In genomic region chr16:70725024-70725911, GRCh38 we compare ENCODE assay signal across 9 cellular contexts. TPM values are rescaled to one million over a fixed set of nuclear protein-coding genes. Genes with fewer than 3 reads are reported as not detected.
DNase-seq lines count a peak whose midpoint lies in the region; ATAC-seq and TF ChIP-seq lines count a peak whose summit lies in the region.
"Had no signal": no experiment of that assay in that cellular context is flagged by ENCODE, and none has a peak within 500 bp of the region (broad histone marks: within the 10 kb centered on the region; RNA-seq: fewer than 3 reads in every experiment).

No MANE protein-coding gene starts in this region.

- H3K18ac ChIP-seq in neuronal stem cell (ENCODE audit: low read length) = peak overlapping the region; percentile 84

- H2AK5ac ChIP-seq in neuronal stem cell (ENCODE audit: low read depth, low read length) = peak overlapping the region; percentile 37

- H3K36me3 ChIP-seq in neuronal stem cell (replicated peaks in 1 of 2; ENCODE audit: control insufficient read depth in 2 of 2, insufficient read depth in 2 of 2, low read length in 2 of 2) (peaks cover 9 to 35% of the 10 kb centered on the region in 2 donors), upper lobe of left lung (peaks cover 0 to 11% (median 4%) of the 10 kb centered on the region in 4 donors)

- H2BK5ac ChIP-seq in neuronal stem cell (ENCODE audit: low read length) = peak overlapping the region; percentile 54

- no peaks in the 10 kb centered on the region for H3K27me3 Mint-ChIP-seq in brain

- TF ChIP-seq POLR2A in upper lobe of left lung (IDR thresholded peaks at IDR 0.05) = peak in 1 of 4 donors; percentile 57

- peak; percentile 61 to 73 for ATAC-seq in left cardiac atrium
- peak; percentile 57 to 93 for ATAC-seq in upper lobe of left lung (ENCODE audit: low FRiP score in 2 of 2)
- no peak for ATAC-seq in GM21737 (IDR thresholded peaks at IDR 0.05; ENCODE audit: unreplicated experiment)
- no peak for ATAC-seq in GM18520 (IDR thresholded peaks at IDR 0.05; ENCODE audit: unreplicated experiment)
- no peak for ATAC-seq in HG03442 (IDR thresholded peaks at IDR 0.05; ENCODE audit: unreplicated experiment)

- H4K8ac ChIP-seq in neuronal stem cell (ENCODE audit: low read depth, low read length) = no peak overlapping the region

- H2BK15ac ChIP-seq in neuronal stem cell (ENCODE audit: low read length) = peak overlapping the region; percentile 45

- H3K36me3 Mint-ChIP-seq in brain = peaks cover 35% of the 10 kb centered on the region

- WGBS in neuronal stem cell (ENCODE audit: extremely low coverage in 2 of 2, insufficient read length in 2 of 2, insufficient replicate concordance in 1 of 2), 2 donors = no CpG with 5 or more reads among the region's 22 CpGs
- 60 to 62% methylated on average over 11 to 21 of the region's 22 CpGs for WGBS in upper lobe of left lung, 2 donors

- H3K4me3 ChIP-seq in neuronal stem cell (ENCODE audit: low read length in 2 of 2) (no peak overlapping the region), upper lobe of left lung (no peak overlapping the region)

- DNase-seq in left cardiac atrium (no peak), neuronal stem cell (ENCODE audit: low spot score) (no peak), upper lobe of left lung (peak; percentile 72 to 92)
- DNase-seq: cerebellar nuclear complex had no signal

- peak overlapping the region; percentile 89 to 99 (median 98) for H3K27ac Mint-ChIP-seq in brain
- H3K27ac Mint-ChIP-seq: T-helper 2 cell treated with Interferon-gamma antibody and Interleukin-4, amounts not matched to agents 5 μg/mL and 100 μg/mL, for 36 hours had no signal

- peak in 1 of 4 donors; percentile 40 for TF ChIP-seq EP300 in upper lobe of left lung (IDR thresholded peaks at IDR 0.05)

- H3K9me3 ChIP-seq in neuronal stem cell (replicated peaks in 1 of 2; ENCODE audit: control insufficient read depth in 2 of 2, insufficient read depth in 1 of 2, low read depth in 1 of 2, low read length in 2 of 2) (peaks cover 0 to 1% of the 10 kb centered on the region in 2 donors), upper lobe of left lung (no peaks in the 10 kb centered on the region)

- H3K4ac ChIP-seq in neuronal stem cell (ENCODE audit: low read length) = no peak overlapping the region

- TF ChIP-seq CTCF in brain (conservative IDR thresholded peaks at IDR 0.05) (no peak), upper lobe of left lung (IDR thresholded peaks at IDR 0.05) (no peak)

- H3K4me1 ChIP-seq in neuronal stem cell (ENCODE audit: control insufficient read depth in 2 of 2, insufficient read depth in 1 of 2, low read depth in 1 of 2, low read length in 2 of 2) = peaks cover 14 to 16% of the 10 kb centered on the region in 2 donors
- H3K4me1 ChIP-seq in upper lobe of left lung = peaks cover 32 to 58% (median 41%) of the 10 kb centered on the region in 4 donors

- H3K27ac ChIP-seq in neuronal stem cell (replicated peaks; ENCODE audit: low read length) (no peak overlapping the region), upper lobe of left lung (peak overlapping the region; percentile 82 to 93 (median 88))

- H2AFZ ChIP-seq in neuronal stem cell (ENCODE audit: low read length) = no peak overlapping the region

- peaks cover 51% of the 10 kb centered on the region for H3K4me1 Mint-ChIP-seq in brain

- no peak overlapping the region for H2BK12ac ChIP-seq in neuronal stem cell (ENCODE audit: low read length)

- H3K14ac ChIP-seq in neuronal stem cell (ENCODE audit: low read length) = peak overlapping the region; percentile 25

- H3K27me3 ChIP-seq in neuronal stem cell (ENCODE audit: control insufficient read depth in 3 of 3, insufficient read depth in 3 of 3, low read depth in 1 of 3, low read length in 3 of 3) = no peaks in the 10 kb centered on the region
- H3K27me3 ChIP-seq in upper lobe of left lung = no peaks in the 10 kb centered on the region

- H3K23ac ChIP-seq in neuronal stem cell (ENCODE audit: low read depth, low read length, poor library complexity) = no peak overlapping the region

- peak overlapping the region in 4 of 5 experiments; percentile 31 to 66 (median 52) for H3K4me3 Mint-ChIP-seq in brain
- H3K4me3 Mint-ChIP-seq: T-helper 2 cell treated with Interferon-gamma antibody and Interleukin-4, amounts not matched to agents 5 μg/mL and 100 μg/mL, for 36 hours had no signal

- H3K79me1 ChIP-seq in neuronal stem cell (ENCODE audit: low read depth, low read length) = no peaks in the 10 kb centered on the region

- H3K9ac ChIP-seq in neuronal stem cell (ENCODE audit: low read depth, low read length, poor library complexity) = peak overlapping the region; percentile 38

- H2BK120ac ChIP-seq in neuronal stem cell (ENCODE audit: low read depth, low read length) = peak overlapping the region; percentile 6

- no peak overlapping the region for H3K4me2 ChIP-seq in neuronal stem cell (ENCODE audit: insufficient read depth, low read length, poor library complexity, severe bottlenecking)

- no peak overlapping the region for H4K91ac ChIP-seq in neuronal stem cell (ENCODE audit: low read depth, low read length, poor library complexity)

- intact Hi-C loops in left cardiac atrium (cut with DNase I) = no loop called here

- peaks cover 0 to 1% (median 0%) of the 10 kb centered on the region in 5 experiments for H3K9me3 Mint-ChIP-seq in brain
- H3K9me3 Mint-ChIP-seq: T-helper 2 cell treated with Interferon-gamma antibody and Interleukin-4, amounts not matched to agents 5 μg/mL and 100 μg/mL, for 36 hours had no signal

RNA-seq across cellular contexts. Expression of gene MTSS2, which starts 39.4 kb away (rescaled TPM):
- polyA plus RNA-seq in brain (ENCODE audit: insufficient read depth, low read depth, low replicate concordance) = 231 TPM
- total RNA-seq in left cardiac atrium (10 to 100 TPM; 50.7 to 51.4 TPM), upper lobe of left lung (100 to 1,000 TPM in 1 of 6 donors, 10 to 100 TPM in 5; 40.7 to 202 (median 72.4) TPM)
- polyA plus RNA-seq in neuronal stem cell (2013, experiment 1 of 2) = 45.9 TPM
- 48.5 TPM for polyA plus RNA-seq in neuronal stem cell (2013, experiment 2 of 2)

Comparison
In these comparisons a context has a peak if more than half of its experiments do, and no peak if none do; other contexts are left out.
1. ATAC-seq: peak in left cardiac atrium (2 of 2) and upper lobe of left lung (2 of 2); none in GM21737 (single experiment), GM18520 (single experiment) and HG03442 (single experiment).
2. DNase-seq: peak in upper lobe of left lung (2 of 2); none in left cardiac atrium (single experiment) and neuronal stem cell (single experiment).